7 cellular contexts compared by ENCODE assay signal in genomic region chr13:97091202-97091601, GRCh38.
"Had no signal": no experiment of that assay in that cellular context is flagged by ENCODE, and none has a peak within 500 bp of the region (broad histone marks: within the 10 kb centered on the region; RNA-seq: fewer than 3 reads in every experiment).

No MANE protein-coding gene starts in this region.

- H3K4me3 ChIP-seq: GM23338 had no signal

- DNase-seq: H9, HCEC 1CT, KBM-7 had no signal

- H3K27ac ChIP-seq: HL-60, KMS-11 had no signal

- H3K9ac ChIP-seq: KMS-11 had no signal

- H3K4me2 ChIP-seq: GM23338, KMS-11 had no signal

- ATAC-seq: GM23338, HepG2 had no signal

- H2AFZ ChIP-seq: GM23338 had no signal
